22 cellular contexts compared by ENCODE assay signal in the genomic region with DNA sequence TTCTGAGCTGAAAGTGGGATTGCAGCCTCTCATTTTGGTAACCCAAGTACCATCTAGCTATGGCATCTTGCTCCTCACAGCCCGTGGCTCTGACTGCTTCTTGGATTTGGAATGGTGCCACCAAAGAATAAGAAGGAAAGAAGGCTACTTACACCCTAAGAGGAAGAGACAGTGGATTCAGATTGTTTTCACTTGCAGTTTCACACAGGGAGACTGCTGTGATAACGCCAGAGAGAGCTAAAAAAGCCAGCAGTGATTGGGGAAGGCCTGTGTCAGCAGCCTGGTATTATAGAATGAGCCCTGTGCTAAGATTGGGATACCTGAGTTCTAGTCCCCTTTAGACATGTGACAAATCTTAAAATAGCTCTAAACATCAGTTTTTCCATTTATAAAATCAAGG. TPM values are rescaled to one million over a fixed set of nuclear protein-coding genes. Genes with fewer than 3 reads are reported as not detected.
"Had no signal": no experiment of that assay in that cellular context is flagged by ENCODE, and none has a peak within 500 bp of the region (broad histone marks: within the 10 kb centered on the region; RNA-seq: fewer than 3 reads in every experiment).

No MANE protein-coding gene starts in this region.

- H3K36me3 ChIP-seq: breast epithelium, colonic mucosa, esophagus muscularis mucosa, stomach, transverse colon had no signal

- H3K27ac ChIP-seq: breast epithelium, colonic mucosa, esophagus muscularis mucosa, stomach, transverse colon had no signal

- H3K4me2 ChIP-seq: smooth muscle cell had no signal

- ATAC-seq: activated T-cell treated with anti-CD3 and anti-CD28 coated beads, Interleukin-2, amount 50 U/mL, for 4 hours; sciatic nerve; stimulated activated memory B cell treated with anti-CD40 and anti-IgM and Interleukin-4, amounts not matched to agents 10 μg/mL and 1 μg/mL and 100 μg/mL, for 72 hours had no signal

- H3K4me3 ChIP-seq: breast epithelium, colonic mucosa, esophagus muscularis mucosa, smooth muscle cell, stomach, transverse colon had no signal

- H3K27me3 ChIP-seq: breast epithelium, stomach had no signal

- H3K9me3 ChIP-seq: breast epithelium, colonic mucosa, esophagus muscularis mucosa, stomach, transverse colon had no signal

- H3K4me1 ChIP-seq: breast epithelium had no signal

- FAIRE-seq: astrocyte, frontal cortex, urothelium cell line had no signal

- DNase-seq: activated CD4-positive, alpha-beta T cell treated with anti-CD3 and anti-CD28 coated beads for 4 hours; activated CD4-positive, alpha-beta T cell treated with anti-CD3 and anti-CD28 coated beads, Interleukin-2, amount 50 U/mL, for 48 hours; activated CD4-positive, CD25-positive, alpha-beta regulatory T cell; activated CD8-positive, alpha-beta memory T cell treated with anti-CD3 and anti-CD28 coated beads, Interleukin-2, amount 50 U/mL, for 48 hours; activated naive CD4-positive, alpha-beta T cell treated with Interleukin-2 at 50 U/mL for 16 hours; activated naive CD8-positive, alpha-beta T cell treated with anti-CD3 and anti-CD28 coated beads for 36 hours; activated T-cell treated with anti-CD3 and anti-CD28 coated beads, Interleukin-2, amount 50 U/mL, for 4 hours; colonic mucosa; hippocampal formation; mesenchymal stem cell; nucleus accumbens; stimulated activated CD4-positive, alpha-beta T cell treated with anti-CD3 and anti-CD28 coated beads, Interleukin-15, amount 100 ng/mL, for 24 hours; stomach; transverse colon had no signal

RNA-seq across cellular contexts. Expression of a gene that starts 3.6 kb away (rescaled TPM):
- total RNA-seq: activated naive CD8-positive, alpha-beta T cell treated with anti-CD3 and anti-CD28 coated beads for 36 hours; smooth muscle cell had no signal
- polyA plus RNA-seq: smooth muscle cell had no signal
